Comparison of ENCODE assay signal across 28 cellular contexts in the genomic region with DNA sequence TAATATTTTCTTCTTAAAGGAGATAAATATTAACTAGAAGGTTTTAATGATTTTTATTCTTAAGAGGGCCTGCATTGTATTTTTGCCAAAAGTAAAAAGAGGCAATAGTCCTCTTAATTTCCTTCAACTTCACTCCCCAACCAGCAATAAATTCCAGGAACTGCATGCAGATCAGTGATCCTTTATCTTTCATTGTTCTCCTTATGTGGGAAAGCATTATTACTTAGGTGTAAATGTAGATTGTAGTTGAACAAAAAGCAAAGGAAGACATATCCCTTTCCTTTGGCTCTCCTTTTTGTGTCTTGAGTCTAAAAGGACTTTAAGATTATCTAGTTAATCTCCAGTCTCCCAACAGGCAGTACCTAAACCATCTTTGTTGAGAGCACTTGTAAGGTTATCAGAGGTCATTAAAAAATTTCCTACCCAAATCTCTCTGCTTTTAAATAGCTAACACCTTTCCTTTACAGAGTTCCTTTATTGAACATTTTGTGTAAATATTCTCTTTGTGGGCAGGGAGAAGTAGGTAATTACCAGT.
"Had no signal": no experiment of that assay in that cellular context is flagged by ENCODE, and none has a peak within 500 bp of the region (broad histone marks: within the 10 kb centered on the region; RNA-seq: fewer than 3 reads in every experiment).

No MANE protein-coding gene starts in this region.

- H2AFZ ChIP-seq: parathyroid adenoma had no signal

- ATAC-seq: activated naive CD4-positive, alpha-beta T cell treated with anti-CD3 and anti-CD28 coated beads, Interleukin-2, amount 50 U/mL, for 72 hours; activated T-cell treated with anti-CD3 and anti-CD28 coated beads, Interleukin-2, amount 50 U/mL, for 72 hours; esophagus mucosa; left cardiac atrium; stimulated activated naive B cell treated with anti-CD40 and anti-IgM and Interleukin-4, amounts not matched to agents 10 μg/mL and 1 μg/mL and 100 μg/mL, for 72 hours; upper lobe of right lung had no signal

- FAIRE-seq: bronchial epithelial cell, colon, keratinocyte had no signal

- H3K9ac ChIP-seq: parathyroid adenoma had no signal

- H3K27ac Mint-ChIP-seq: activated naive CD4-positive, alpha-beta T cell treated with anti-CD3 and anti-CD28 coated beads, Interleukin-2, amount 50 U/mL, for 72 hours; activated T-cell treated with anti-CD3 and anti-CD28 coated beads, Interleukin-2, amount 50 U/mL, for 72 hours; mesothelial cell of epicardium; naive B cell; stimulated activated naive B cell treated with anti-CD40 and anti-IgM and Interleukin-4, amounts not matched to agents 10 μg/mL and 1 μg/mL and 100 μg/mL, for 72 hours had no signal

- H3K4me3 Mint-ChIP-seq: activated T-cell treated with anti-CD3 and anti-CD28 coated beads, Interleukin-2, amount 50 U/mL, for 72 hours; mesothelial cell of epicardium; naive B cell; nephron progenitor cell; stimulated activated naive B cell treated with anti-CD40 and anti-IgM and Interleukin-4, amounts not matched to agents 10 μg/mL and 1 μg/mL and 100 μg/mL, for 72 hours had no signal

- H3K27ac ChIP-seq: parathyroid adenoma, right atrium auricular region, stomach, suprapubic skin, tibial artery, upper lobe of right lung had no signal

- H3K4me3 ChIP-seq: right atrium auricular region, stomach, suprapubic skin, tibial artery, upper lobe of right lung had no signal

- H3K36me3 Mint-ChIP-seq: activated naive CD4-positive, alpha-beta T cell treated with anti-CD3 and anti-CD28 coated beads, Interleukin-2, amount 50 U/mL, for 72 hours; mesothelial cell of epicardium; naive B cell; stimulated activated naive B cell treated with anti-CD40 and anti-IgM and Interleukin-4, amounts not matched to agents 10 μg/mL and 1 μg/mL and 100 μg/mL, for 72 hours had no signal

- H3K27me3 ChIP-seq: right atrium auricular region, stomach, suprapubic skin, tibial artery, upper lobe of right lung had no signal

- H3K9me3 Mint-ChIP-seq: activated naive CD4-positive, alpha-beta T cell treated with anti-CD3 and anti-CD28 coated beads, Interleukin-2, amount 50 U/mL, for 72 hours; activated T-cell treated with anti-CD3 and anti-CD28 coated beads, Interleukin-2, amount 50 U/mL, for 72 hours; mesothelial cell of epicardium; naive B cell; nephron progenitor cell; stimulated activated naive B cell treated with anti-CD40 and anti-IgM and Interleukin-4, amounts not matched to agents 10 μg/mL and 1 μg/mL and 100 μg/mL, for 72 hours had no signal

- H3K36me3 ChIP-seq: right atrium auricular region, stomach, suprapubic skin, tibial artery, upper lobe of right lung had no signal

- DNase-seq: activated CD4-positive, alpha-beta T cell treated with anti-CD3 and anti-CD28 coated beads for 4 hours; activated CD4-positive, alpha-beta T cell treated with anti-CD3 and anti-CD28 coated beads, Interleukin-2, amount 50 U/mL, for 4 hours; activated naive CD4-positive, alpha-beta T cell; activated T-cell treated with anti-CD3 and anti-CD28 coated beads for 4 hours; activated T-cell treated with anti-CD3 and anti-CD28 coated beads, Interleukin-2, amount 50 U/mL, for 72 hours; anterior cingulate cortex; effector memory CD4-positive, alpha-beta T cell; foreskin fibroblast; head of caudate nucleus; hippocampal formation; left cardiac atrium; naive B cell; nephron progenitor cell; stimulated activated CD4-positive, alpha-beta T cell treated with anti-CD3 and anti-CD28 coated beads, Interleukin-15, amount 100 ng/mL, for 24 hours; stimulated activated CD4-positive, alpha-beta T cell treated with anti-CD3 and anti-CD28 coated beads, Interleukin-2, amount 100 ng/mL, for 24 hours; stimulated activated naive B cell treated with anti-CD40 and anti-IgM and Interleukin-4, amounts not matched to agents 10 μg/mL and 1 μg/mL and 100 μg/mL, for 72 hours; stomach; tibial artery; upper lobe of right lung had no signal

- H3K9me3 ChIP-seq: right atrium auricular region, stomach, suprapubic skin, tibial artery, upper lobe of right lung had no signal

- H3K27me3 Mint-ChIP-seq: stimulated activated naive B cell treated with anti-CD40 and anti-IgM and Interleukin-4, amounts not matched to agents 10 μg/mL and 1 μg/mL and 100 μg/mL, for 72 hours had no signal
